Comparison of ENCODE assay signal across 8 cellular contexts in genomic region chr10:119869398-119869797, GRCh38. TPM values are rescaled to one million over a fixed set of nuclear protein-coding genes. Genes with fewer than 3 reads are reported as not detected.
A peak's percentile ranks its signal among the peaks of the same experiment; 100 is the strongest.
DNase-seq lines count a peak whose midpoint lies in the region; ATAC-seq and TF ChIP-seq lines count a peak whose summit lies in the region.
"Not testable (repeated sequence)": the region's sequence is repeated elsewhere in the genome, so short reads cannot be mapped to it uniquely, and the experiment has no call there.

No MANE protein-coding gene starts in this region.

- not testable (repeated sequence) for H3K27me3 Mint-ChIP-seq in GM23338 (ENCODE audit: insufficient read depth, low read depth, poor library complexity); T-helper 17 cell; activated naive CD4-positive, alpha-beta T cell treated with anti-CD3 and anti-CD28 coated beads for 36 hours (ENCODE audit: low read depth); MCF 10A (ENCODE audit: insufficient read depth, unreplicated experiment); mesothelial cell of epicardium (ENCODE audit: low read depth)

- H3K4me3 Mint-ChIP-seq in GM23338 (peak overlapping the region; percentile 38; the same call in 2 of the 3 replicates), T-helper 17 cell (peak overlapping the region; percentile 68)
- H3K4me3 Mint-ChIP-seq in activated naive CD4-positive, alpha-beta T cell treated with anti-CD3 and anti-CD28 coated beads for 36 hours: peak overlapping the region; percentile 7
- H3K4me3 Mint-ChIP-seq in MCF 10A (ENCODE audit: unreplicated experiment); mesothelial cell of epicardium: not testable (repeated sequence)
- peak overlapping the region; percentile 79 for H3K4me3 Mint-ChIP-seq in stimulated activated effector memory CD8-positive, alpha-beta T cell treated with anti-CD3 and anti-CD28 coated beads, Interleukin-12 subunit alpha, Interleukin-12 subunit beta, amount 100 ng/mL, for 72 hours

- peaks cover 17 to 47% (median 31%) of the 10 kb centered on the region in 11 experiments; a peak in 21 of 22 replicates for H3K9me3 ChIP-seq in BLaER1 treated with 17β-estradiol and CSF1 and Interleukin-3, amounts not matched to agents 10 nM and 100 nM (replicated peaks in 1 of 11)
- not testable (repeated sequence) for H3K9me3 ChIP-seq in Karpas-422 (ENCODE audit: low read length); T-helper 17 cell (ENCODE audit: control insufficient read depth, low read length, poor library complexity, severe bottlenecking)

- POLR2A ChIA-PET in MCF 10A (lab: Yijun Ruan, JAX): not testable (repeated sequence)

- intact Hi-C loops in activated naive CD4-positive, alpha-beta T cell treated with anti-CD3 and anti-CD28 coated beads for 36 hours (cut with micrococcal nuclease); MCF 10A (cut with micrococcal nuclease): not testable (repeated sequence)

- H3K9me2 ChIP-seq in GM23338 (ENCODE audit: insufficient read depth); Karpas-422 (replicated peaks; ENCODE audit: insufficient read depth, low read length): not testable (repeated sequence)

- H4K20me1 ChIP-seq in BLaER1 treated with 17β-estradiol and CSF1 and Interleukin-3, amounts not matched to agents 10 nM and 100 nM: peaks cover 49 to 77% (median 70%) of the 10 kb centered on the region in 11 experiments
- H4K20me1 ChIP-seq in GM23338 (replicated peaks; ENCODE audit: insufficient read depth): peaks cover 40% of the 10 kb centered on the region
- not testable (repeated sequence) for H4K20me1 ChIP-seq in Karpas-422 (ENCODE audit: insufficient read depth, low read depth, low read length)

- H3K36me3 Mint-ChIP-seq in GM23338 (ENCODE audit: low read depth) (peaks cover 18% of the 10 kb centered on the region), mesothelial cell of epicardium (peaks cover 11% of the 10 kb centered on the region)
- H3K36me3 Mint-ChIP-seq in T-helper 17 cell (ENCODE audit: low read depth); MCF 10A (ENCODE audit: insufficient read depth, unreplicated experiment): not testable (repeated sequence)
- H3K36me3 Mint-ChIP-seq in activated naive CD4-positive, alpha-beta T cell treated with anti-CD3 and anti-CD28 coated beads for 36 hours (ENCODE audit: low read depth): peaks cover 21% of the 10 kb centered on the region
- peaks cover 65% of the 10 kb centered on the region for H3K36me3 Mint-ChIP-seq in stimulated activated effector memory CD8-positive, alpha-beta T cell treated with anti-CD3 and anti-CD28 coated beads, Interleukin-12 subunit alpha, Interleukin-12 subunit beta, amount 100 ng/mL, for 72 hours

- H3K4me3 ChIP-seq in BLaER1 treated with 17β-estradiol and CSF1 and Interleukin-3, amounts not matched to agents 10 nM and 100 nM: peak overlapping the region in 6 of 10 experiments; percentile 81 to 96 (median 94); a peak in 6 of 20 replicates
- not testable (repeated sequence) for H3K4me3 ChIP-seq in GM23338; Karpas-422 (ENCODE audit: low read length)

- peaks cover 19 to 71% (median 54%) of the 10 kb centered on the region in 11 experiments; a peak in 21 of 22 replicates for H3K36me3 ChIP-seq in BLaER1 treated with 17β-estradiol and CSF1 and Interleukin-3, amounts not matched to agents 10 nM and 100 nM
- H3K36me3 ChIP-seq in GM23338 (ENCODE audit: insufficient read depth): not testable (repeated sequence)
- peaks cover 15% of the 10 kb centered on the region; the same call in 1 of the 2 replicates for H3K36me3 ChIP-seq in Karpas-422 (ENCODE audit: insufficient read depth, low read length)

- peaks cover 35 to 63% (median 48%) of the 10 kb centered on the region in 10 experiments for H3K4me1 ChIP-seq in BLaER1 treated with 17β-estradiol and CSF1 and Interleukin-3, amounts not matched to agents 10 nM and 100 nM
- peaks cover 20% of the 10 kb centered on the region for H3K4me1 ChIP-seq in GM23338 (ENCODE audit: insufficient read depth)
- peaks cover 30% of the 10 kb centered on the region for H3K4me1 ChIP-seq in Karpas-422 (ENCODE audit: low read length)

- H3K27me3 ChIP-seq in BLaER1 treated with 17β-estradiol and CSF1 and Interleukin-3, amounts not matched to agents 10 nM and 100 nM; GM23338 (ENCODE audit: insufficient read depth); Karpas-422 (ENCODE audit: low read length): not testable (repeated sequence)

- H3K79me2 ChIP-seq in GM23338 (replicated peaks; ENCODE audit: insufficient read depth): peaks cover 78% of the 10 kb centered on the region
- H3K79me2 ChIP-seq in Karpas-422 (ENCODE audit: low read length): peaks cover 78% of the 10 kb centered on the region

- not testable (repeated sequence) for DNase-seq in GM23338 (ENCODE audit: low spot score); Karpas-422; T-helper 17 cell; activated naive CD4-positive, alpha-beta T cell treated with anti-CD3 and anti-CD28 coated beads for 36 hours; MCF 10A (ENCODE audit: unreplicated experiment); mesothelial cell of epicardium (ENCODE audit: low spot score in 2 of 2, unreplicated experiment in 2 of 2); stimulated activated effector memory CD8-positive, alpha-beta T cell treated with anti-CD3 and anti-CD28 coated beads, Interleukin-12 subunit alpha, Interleukin-12 subunit beta, amount 100 ng/mL, for 72 hours (ENCODE audit: low spot score in 2 of 2)

- H3K4me1 Mint-ChIP-seq in GM23338 (peaks cover 34% of the 10 kb centered on the region), T-helper 17 cell (peaks cover 40% of the 10 kb centered on the region), MCF 10A (ENCODE audit: insufficient read depth, unreplicated experiment) (peaks cover 33% of the 10 kb centered on the region), mesothelial cell of epicardium (peaks cover 32% of the 10 kb centered on the region)
- H3K4me1 Mint-ChIP-seq in activated naive CD4-positive, alpha-beta T cell treated with anti-CD3 and anti-CD28 coated beads for 36 hours (ENCODE audit: low read depth): peaks cover 61% of the 10 kb centered on the region
- H3K4me1 Mint-ChIP-seq in stimulated activated effector memory CD8-positive, alpha-beta T cell treated with anti-CD3 and anti-CD28 coated beads, Interleukin-12 subunit alpha, Interleukin-12 subunit beta, amount 100 ng/mL, for 72 hours: peaks cover 49% of the 10 kb centered on the region

- 0 out of 2 replicates have a peak overlapping the region, but pooled peaks have one; percentile 32 for H3K27ac Mint-ChIP-seq in GM23338
- peak overlapping the region; percentile 54 for H3K27ac Mint-ChIP-seq in T-helper 17 cell
- not testable (repeated sequence) for H3K27ac Mint-ChIP-seq in activated naive CD4-positive, alpha-beta T cell treated with anti-CD3 and anti-CD28 coated beads for 36 hours; stimulated activated effector memory CD8-positive, alpha-beta T cell treated with anti-CD3 and anti-CD28 coated beads, Interleukin-12 subunit alpha, Interleukin-12 subunit beta, amount 100 ng/mL, for 72 hours
- peak overlapping the region; percentile 58 for H3K27ac Mint-ChIP-seq in MCF 10A (ENCODE audit: low read depth, unreplicated experiment)
- peak overlapping the region; percentile 3 for H3K27ac Mint-ChIP-seq in mesothelial cell of epicardium

- H3K4me2 ChIP-seq in BLaER1 treated with 17β-estradiol and CSF1 and Interleukin-3, amounts not matched to agents 10 nM and 100 nM: peak overlapping the region; percentile 84 to 97 (median 91)
- peak overlapping the region; percentile 97 for H3K4me2 ChIP-seq in GM23338
- peak overlapping the region; percentile 87 for H3K4me2 ChIP-seq in Karpas-422 (ENCODE audit: low read depth, low read length, poor library complexity, severe bottlenecking)

- H3F3A ChIP-seq in GM23338 (replicated peaks; ENCODE audit: low read depth): not testable (repeated sequence)

- H3K27ac ChIP-seq in BLaER1 treated with 17β-estradiol and CSF1 and Interleukin-3, amounts not matched to agents 10 nM and 100 nM; GM23338 (ENCODE audit: low read depth); Karpas-422 (ENCODE audit: low read length): not testable (repeated sequence)

- H3K9ac ChIP-seq in BLaER1 treated with 17β-estradiol and CSF1 and Interleukin-3, amounts not matched to agents 10 nM and 100 nM: peak overlapping the region in 5 of 11 experiments; percentile 32 to 97 (median 90); a peak in 6 of 22 replicates
- H3K9ac ChIP-seq in Karpas-422 (ENCODE audit: low read length): not testable (repeated sequence)

- H3K9me3 Mint-ChIP-seq in GM23338; activated naive CD4-positive, alpha-beta T cell treated with anti-CD3 and anti-CD28 coated beads for 36 hours; MCF 10A (ENCODE audit: unreplicated experiment); mesothelial cell of epicardium; stimulated activated effector memory CD8-positive, alpha-beta T cell treated with anti-CD3 and anti-CD28 coated beads, Interleukin-12 subunit alpha, Interleukin-12 subunit beta, amount 100 ng/mL, for 72 hours: not testable (repeated sequence)

- CTCF ChIA-PET in activated naive CD4-positive, alpha-beta T cell treated with anti-CD3 and anti-CD28 coated beads for 36 hours (lab: Charles Lee): interaction anchor here (1.5 kb wide), 1 partner anchor 10 kb away, joined by 8 read pairs; no protein-coding TSS in a partner anchor
- CTCF ChIA-PET in MCF 10A (lab: Yijun Ruan, JAX): interaction anchor here (1.1 to 5.0 kb wide), 3 partner anchors 9 to 119 kb away, joined by 4 to 41 read pairs (median 6); partner anchors contain the start of gene SEC23IP

- H2AFZ ChIP-seq in GM23338; Karpas-422 (ENCODE audit: low read length): not testable (repeated sequence)

- BruUV-seq in MCF 10A (replicated peaks; lab: Mats Ljungman, UMichigan): not testable (repeated sequence)

- ATAC-seq in GM23338; T-helper 17 cell; stimulated activated effector memory CD8-positive, alpha-beta T cell treated with anti-CD3 and anti-CD28 coated beads, Interleukin-12 subunit alpha, Interleukin-12 subunit beta, amount 100 ng/mL, for 72 hours: not testable (repeated sequence)

- not testable (repeated sequence) for TF ChIP-seq CTCF in GM23338 (conservative IDR thresholded peaks at IDR 0.05; ENCODE audit: low read depth in 2 of 2); MCF 10A (IDR thresholded peaks at IDR 0.05; ENCODE audit: unreplicated experiment); mesothelial cell of epicardium (IDR thresholded peaks at IDR 0.05; ENCODE audit: unreplicated experiment)

RNA-seq across cellular contexts. Expression of gene MCMBP, which starts 3.2 kb away (rescaled TPM):
- total RNA-seq in GM23338 (2014; rRNA removed; shearing (Covaris generic)): 64.4 and 76.6 TPM in 2 replicates
- 30.9 and 31.7 TPM in 2 replicates for polyA plus RNA-seq in GM23338 (2016; fragmentation: Nextera tagmentation; extraction: Ambion mirVana)
- total RNA-seq in Karpas-422 (2014; rRNA removed; shearing (Covaris generic); ENCODE audit: low replicate concordance): 25.8 and 38.2 TPM in 2 replicates
- total RNA-seq in T-helper 17 cell (10 to 100 TPM; 32.9 to 34.4 TPM), MCF 10A (2022) (55.3 and 71.0 TPM in 2 replicates), mesothelial cell of epicardium (42.9 to 45.1 TPM (median 44.0 TPM) in 3 replicates)
- 10 to 100 TPM; 76.9 to 77.7 TPM for total RNA-seq in activated naive CD4-positive, alpha-beta T cell treated with anti-CD3 and anti-CD28 coated beads for 36 hours

RNA-seq across cellular contexts. Expression of gene SEC23IP, which starts 23.1 kb away (rescaled TPM):
- 27.9 and 35.2 TPM in 2 replicates for total RNA-seq in GM23338 (2014; rRNA removed; shearing (Covaris generic))
- 26.2 and 35.6 TPM in 2 replicates for polyA plus RNA-seq in GM23338 (2016; fragmentation: Nextera tagmentation; extraction: Ambion mirVana)
- total RNA-seq in Karpas-422 (2014; rRNA removed; shearing (Covaris generic); ENCODE audit: low replicate concordance): 32.0 and 33.2 TPM in 2 replicates
- total RNA-seq in T-helper 17 cell (10 to 100 TPM; 30.4 to 43.2 TPM), MCF 10A (2022) (60.5 and 64.9 TPM in 2 replicates), mesothelial cell of epicardium (59.0 to 64.3 TPM (median 62.3 TPM) in 3 replicates)
- total RNA-seq in activated naive CD4-positive, alpha-beta T cell treated with anti-CD3 and anti-CD28 coated beads for 36 hours: 10 to 100 TPM; 49.0 to 55.2 TPM
